ENCODE assay signal across 25 cellular contexts in genomic region chr2:88843061-88843460, GRCh38.
A peak's percentile ranks its signal among the peaks of the same experiment; 100 is the strongest.
DNase-seq lines count a peak whose midpoint lies in the region; ATAC-seq, FAIRE-seq and TF ChIP-seq lines count a peak whose summit lies in the region.
"Had no signal": no experiment of that assay in that cellular context is flagged by ENCODE, and none has a peak within 500 bp of the region (broad histone marks: within the 10 kb centered on the region; RNA-seq: fewer than 3 reads in every experiment).

No MANE protein-coding gene starts in this region.

- H3K9me3 Mint-ChIP-seq in IgD-negative memory B cell = no peaks in the 10 kb centered on the region
- H3K9me3 Mint-ChIP-seq in activated B cell treated with CpG ODN at 0.5 μM for 24 hours = no peaks in the 10 kb centered on the region
- H3K9me3 Mint-ChIP-seq: GM23338 had no signal

- no peak for TF ChIP-seq CTCF in activated B cell treated with CpG ODN at 0.5 μM for 24 hours (IDR thresholded peaks at IDR 0.05)

- H3K4me1 Mint-ChIP-seq in IgD-negative memory B cell = peaks cover 72 to 86% (median 74%) of the 10 kb centered on the region in 3 donors
- H3K4me1 Mint-ChIP-seq in activated B cell treated with CpG ODN at 0.5 μM for 24 hours = peaks cover 100% of the 10 kb centered on the region
- H3K4me1 Mint-ChIP-seq: GM23338 had no signal

- ATAC-seq in activated B cell treated with CpG ODN at 0.5 μM for 24 hours (ENCODE audit: low read depth) = no peak
- ATAC-seq: GM23338, SK-N-SH treated with all-trans-retinoic acid at 6 μM for 48 hours had no signal

- TF ChIP-seq POLR2A in GM12892 (IDR thresholded peaks at IDR 0.05; ENCODE audit: low read depth, low read length) = no peak

- H3K4me3 Mint-ChIP-seq in IgD-negative memory B cell = peak overlapping the region in 3 of 4 donors; percentile 80 to 89 (median 83)
- peak overlapping the region; percentile 38 for H3K4me3 Mint-ChIP-seq in activated B cell treated with CpG ODN at 0.5 μM for 24 hours
- H3K4me3 Mint-ChIP-seq: CD4-positive, CD25-positive, alpha-beta regulatory T cell; GM23338 had no signal

- H3K36me3 Mint-ChIP-seq in IgD-negative memory B cell = peaks cover 6% of the 10 kb centered on the region
- H3K36me3 Mint-ChIP-seq in activated B cell treated with CpG ODN at 0.5 μM for 24 hours (ENCODE audit: low read depth) = peaks cover 3% of the 10 kb centered on the region
- H3K36me3 Mint-ChIP-seq: CD4-positive, CD25-positive, alpha-beta regulatory T cell had no signal

- POLR2A ChIA-PET in activated B cell treated with CpG ODN at 0.5 μM for 24 hours (lab: Charles Lee) = interaction anchor here (2.3 to 24.5 kb wide), 3 partner anchors 9 to 42 kb away, joined by 6 to 1820 read pairs (median 104); no protein-coding TSS in a partner anchor

- DNase-seq in GM12892 (ENCODE audit: insufficient read length) (no peak), activated B cell treated with CpG ODN at 0.5 μM for 24 hours (no peak), NOMO-1 treated with DMSO at 0.1 percent for 48 hours (lab: John Stamatoyannopoulos, UW; ENCODE audit: unreplicated experiment) (no peak), inferior parietal cortex (ENCODE audit: extremely low spot score) (no peak), DMS79 (lab: John Stamatoyannopoulos, UW) (no peak), NCI-H82 treated with DMSO at 0.1 percent for 48 hours (lab: John Stamatoyannopoulos, UW; ENCODE audit: unreplicated experiment) (no peak)
- DNase-seq: ACHN; AML-193; Caco-2; CD4-positive, CD25-positive, alpha-beta regulatory T cell; GDM1; HCEC 1CT; NCI-H1092 treated with DMSO at 0.1 percent for 48 hours; NCI-H146; NCI-H2029 treated with DMSO at 0.1 percent for 48 hours; NCI-H2171; NCI-H526; NK-92 treated with Interleukin-12 subunit alpha and Interleukin-12 subunit beta, amount 100 ng/mL, for 24 hours; RPMI8226; SIG-M5; T-helper 1 cell had no signal

- FAIRE-seq in GM12892 (lab: Jason Lieb, UNC) = peak; percentile 81
- FAIRE-seq: HTR-8/SVneo had no signal

- peak overlapping the region; percentile 98 to 99 (median 99) for H3K27ac Mint-ChIP-seq in IgD-negative memory B cell
- peak overlapping the region; percentile 97 for H3K27ac Mint-ChIP-seq in activated B cell treated with CpG ODN at 0.5 μM for 24 hours
- H3K27ac Mint-ChIP-seq: GM23338 had no signal

- CTCF ChIA-PET in activated B cell treated with CpG ODN at 0.5 μM for 24 hours (lab: Charles Lee) = no interaction called here

- intact Hi-C loops in activated B cell treated with CpG ODN at 0.5 μM for 24 hours (cut with micrococcal nuclease) = no loop called here

- H3K27me3 Mint-ChIP-seq in IgD-negative memory B cell (peaks cover 3% of the 10 kb centered on the region), activated B cell treated with CpG ODN at 0.5 μM for 24 hours (no peaks in the 10 kb centered on the region)
- H3K27me3 Mint-ChIP-seq: CD4-positive, CD25-positive, alpha-beta regulatory T cell had no signal
